Comparison of ENCODE assay signal across 1 cellular context in the genomic region with DNA sequence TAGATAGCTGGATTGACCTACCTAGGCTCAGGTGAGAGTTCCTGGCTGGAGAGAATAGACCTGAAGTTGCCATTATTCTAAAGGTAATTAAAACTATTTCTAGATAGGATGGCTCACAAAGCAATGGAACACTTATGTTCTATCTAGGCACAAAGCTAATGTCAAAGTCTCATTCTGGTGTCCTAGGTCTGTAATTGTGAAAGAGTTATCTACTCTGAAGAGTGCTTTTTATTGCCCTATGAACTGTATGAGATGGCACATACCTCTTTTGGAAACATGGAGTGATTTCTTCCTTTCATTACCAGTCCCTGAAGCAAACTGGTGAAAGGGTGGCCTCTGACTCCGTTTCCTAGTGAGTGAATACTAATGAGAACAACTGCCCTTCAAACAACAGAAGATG.
TF ChIP-seq lines count a peak whose summit lies in the region.

No MANE protein-coding gene starts in this region.

TF ChIP-seq in HepG2, 621 proteins besides CTCF, POLR2A, EP300 and RAD21 (continued from another document):
- TF ChIP-seq TAF15 (IDR thresholded peaks at IDR 0.05; ENCODE audit: low read depth, low read length, poor library complexity, severe bottlenecking) (no peak), NFE2L1 (CRISPR knock-in tag; IDR thresholded peaks at IDR 0.05; ENCODE audit: borderline replicate concordance) (no peak), NFKB2 (CRISPR knock-in tag; IDR thresholded peaks at IDR 0.05; ENCODE audit: borderline replicate concordance) (no peak)
